In the genomic region with DNA sequence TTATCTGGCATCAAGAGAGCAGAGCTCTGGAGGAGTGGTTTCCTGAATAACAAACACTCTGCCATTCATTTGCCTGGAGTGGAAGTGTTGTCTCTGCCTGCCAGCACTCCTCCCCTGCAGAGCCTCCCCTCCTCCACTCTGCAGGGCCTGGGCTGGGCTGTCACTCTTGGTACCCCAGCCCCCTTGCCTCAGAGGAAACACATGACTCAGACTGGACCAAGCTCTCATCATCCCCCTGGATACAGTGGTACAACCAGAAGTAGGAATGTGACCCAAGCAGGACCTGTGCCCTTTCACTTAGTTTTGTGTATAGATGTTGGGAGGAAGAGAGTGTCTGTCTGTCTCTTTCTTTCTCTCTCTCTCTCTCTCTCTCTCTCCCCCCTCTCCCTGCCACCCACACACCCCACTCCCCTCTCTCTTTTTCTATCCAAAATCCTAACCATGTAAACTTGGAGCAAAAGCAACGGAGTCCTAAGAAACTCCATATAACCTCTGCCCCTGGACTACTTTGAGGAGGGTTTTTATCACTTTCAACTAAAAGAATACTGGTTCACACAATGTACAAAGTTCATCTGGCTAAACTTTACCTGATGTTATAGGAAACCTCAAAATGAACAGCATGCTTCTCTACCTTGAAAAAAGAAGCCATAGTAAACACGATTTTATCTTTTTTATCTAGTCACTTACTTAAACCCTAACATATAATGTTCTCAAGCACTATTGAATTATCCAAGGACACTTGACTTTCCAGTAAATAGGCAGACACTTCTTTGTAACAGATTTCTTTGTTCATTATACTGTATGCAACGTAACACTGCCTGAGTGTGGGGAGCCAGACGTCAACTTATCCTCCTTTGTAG, we compare ENCODE assay signal across 1 cellular context.
TF ChIP-seq lines count a peak whose summit lies in the region.

No MANE protein-coding gene starts in this region.

TF ChIP-seq in HEK293T, 16 proteins besides CTCF, POLR2A, EP300 and RAD21:
- TF ChIP-seq, protein P1, sequence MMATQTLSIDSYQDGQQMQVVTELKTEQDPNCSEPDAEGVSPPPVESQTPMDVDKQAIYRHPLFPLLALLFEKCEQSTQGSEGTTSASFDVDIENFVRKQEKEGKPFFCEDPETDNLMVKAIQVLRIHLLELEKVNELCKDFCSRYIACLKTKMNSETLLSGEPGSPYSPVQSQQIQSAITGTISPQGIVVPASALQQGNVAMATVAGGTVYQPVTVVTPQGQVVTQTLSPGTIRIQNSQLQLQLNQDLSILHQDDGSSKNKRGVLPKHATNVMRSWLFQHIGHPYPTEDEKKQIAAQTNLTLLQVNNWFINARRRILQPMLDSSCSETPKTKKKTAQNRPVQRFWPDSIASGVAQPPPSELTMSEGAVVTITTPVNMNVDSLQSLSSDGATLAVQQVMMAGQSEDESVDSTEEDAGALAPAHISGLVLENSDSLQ (IDR thresholded peaks at IDR 0.05) = peak; percentile 88
- TF ChIP-seq FOXK2 (IDR thresholded peaks at IDR 0.05) (no peak), NFRKB (IDR thresholded peaks at IDR 0.05) (no peak)
